ENCODE assay signal across 9 cellular contexts in genomic region chrX:134761788-134762187, GRCh38. TPM values are rescaled to one million over a fixed set of nuclear protein-coding genes. Genes with fewer than 3 reads are reported as not detected.
DNase-seq lines count a peak whose midpoint lies in the region; ATAC-seq, FAIRE-seq and TF ChIP-seq lines count a peak whose summit lies in the region.
"Had no signal": no experiment of that assay in that cellular context is flagged by ENCODE, and none has a peak within 500 bp of the region (broad histone marks: within the 10 kb centered on the region; RNA-seq: fewer than 3 reads in every experiment).

No MANE protein-coding gene starts in this region.

- H3K36me3 Mint-ChIP-seq in CD14-positive monocyte (no peaks in the 10 kb centered on the region), glutamatergic neuron (ENCODE audit: unreplicated experiment) (no peaks in the 10 kb centered on the region)

- DNase-seq in CD14-positive monocyte (ENCODE audit: low spot score): no peak
- no peak for DNase-seq in RCC 7860 (ENCODE audit: low spot score)
- DNase-seq in glutamatergic neuron: no peak
- no peak for DNase-seq in urothelium cell line (ENCODE audit: low spot score)
- no peak for DNase-seq in NCI-H128 (lab: John Stamatoyannopoulos, UW; ENCODE audit: unreplicated experiment)
- DNase-seq: hippocampal formation had no signal

- intact Hi-C loops in CD14-positive monocyte (cut with micrococcal nuclease): loop anchor here in 1 of 2 donors (10.0 kb wide), 1 partner anchor 247 kb away; no protein-coding TSS in a partner anchor

- H3K9me3 Mint-ChIP-seq in CD14-positive monocyte (peaks cover 0 to 5% (median 0%) of the 10 kb centered on the region in 7 donors), glutamatergic neuron (ENCODE audit: unreplicated experiment) (no peaks in the 10 kb centered on the region)

- H3K27me3 Mint-ChIP-seq in CD14-positive monocyte (ENCODE audit: low read depth in 3 of 3): peaks cover 2 to 3% (median 3%) of the 10 kb centered on the region in 3 donors
- H3K27me3 Mint-ChIP-seq in glutamatergic neuron (ENCODE audit: unreplicated experiment): no peaks in the 10 kb centered on the region

- ATAC-seq in GM18511 (IDR thresholded peaks at IDR 0.05; ENCODE audit: unreplicated experiment) (peak; percentile 48), HG03097 (IDR thresholded peaks at IDR 0.05; ENCODE audit: low FRiP score, unreplicated experiment) (no peak), HG02970 (IDR thresholded peaks at IDR 0.05; ENCODE audit: low FRiP score, unreplicated experiment) (no peak)

- no peak overlapping the region for H3K4me3 Mint-ChIP-seq in CD14-positive monocyte
- no peak overlapping the region for H3K4me3 Mint-ChIP-seq in glutamatergic neuron (ENCODE audit: unreplicated experiment)

- peak; percentile 32 for FAIRE-seq in RCC 7860 (lab: Jason Lieb, UNC)
- FAIRE-seq in urothelium cell line (lab: Jason Lieb, UNC): no peak

- TF ChIP-seq CTCF in CD14-positive monocyte (IDR thresholded peaks at IDR 0.05) (peak; percentile 42), glutamatergic neuron (IDR thresholded peaks at IDR 0.05; ENCODE audit: partially characterized antibody, unreplicated experiment) (peak; percentile 17)

- H3K27ac Mint-ChIP-seq in CD14-positive monocyte (peak overlapping the region in 1 of 7 donors; percentile 35), glutamatergic neuron (ENCODE audit: unreplicated experiment) (no peak overlapping the region)

- H3K4me1 Mint-ChIP-seq in CD14-positive monocyte (no peaks in the 10 kb centered on the region), glutamatergic neuron (ENCODE audit: low read depth, unreplicated experiment) (no peaks in the 10 kb centered on the region)

RNA-seq across cellular contexts. Expression of gene PABIR2, which starts 35.2 kb away (rescaled TPM):
- polyA plus RNA-seq in CD14-positive monocyte: 1 to 10 TPM; 2.2 to 2.3 TPM
- total RNA-seq in glutamatergic neuron (ENCODE audit: unreplicated experiment): 8.0 TPM
